ENCODE assay signal across 19 cellular contexts in the genomic region with DNA sequence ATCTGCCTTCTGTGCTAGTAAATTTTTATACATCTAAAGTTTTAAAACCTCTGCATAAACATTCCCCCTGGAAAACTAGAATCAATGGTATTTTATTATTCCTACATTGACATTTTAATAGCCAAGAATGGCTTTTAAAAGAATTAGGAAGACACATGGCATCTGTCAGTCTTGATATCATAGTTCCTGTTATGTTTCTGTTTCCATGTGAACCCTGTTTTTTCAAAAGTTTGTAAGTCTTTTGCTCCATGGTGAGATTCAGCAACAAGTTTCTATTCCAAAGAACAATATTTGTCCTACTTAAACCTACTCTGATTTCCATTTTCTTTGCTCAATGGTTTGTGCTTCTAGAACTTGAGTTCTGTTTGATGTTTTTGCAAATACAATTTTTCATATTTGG.
"Had no signal": no experiment of that assay in that cellular context is flagged by ENCODE, and none has a peak within 500 bp of the region (broad histone marks: within the 10 kb centered on the region; RNA-seq: fewer than 3 reads in every experiment).

No MANE protein-coding gene starts in this region.

- H3K4me3 ChIP-seq: lower lobe of right lung, prostate gland, right atrium auricular region, stomach, testis had no signal

- DNase-seq: activated CD4-positive, alpha-beta memory T cell treated with anti-CD3 and anti-CD28 coated beads for 36 hours; activated CD4-positive, alpha-beta T cell treated with anti-CD3 and anti-CD28 coated beads for 36 hours; activated CD8-positive, alpha-beta memory T cell treated with anti-CD3 and anti-CD28 coated beads, Interleukin-2, amount 10 ng/mL, durations not matched to agents 7 days and 5 days; activated naive CD4-positive, alpha-beta T cell treated with Interleukin-2 at 50 U/mL for 16 hours; activated naive CD8-positive, alpha-beta T cell treated with anti-CD3 and anti-CD28 coated beads, Interleukin-2, amount 10 ng/mL, durations not matched to agents 7 days and 5 days; amygdala; endodermal cell; lower lobe of right lung; midbrain; occipital lobe; stimulated activated CD4-positive, alpha-beta T cell treated with anti-CD3 and anti-CD28 coated beads, Interleukin-15, amount 100 ng/mL, for 24 hours; stimulated activated CD4-positive, alpha-beta T cell treated with anti-CD3 and anti-CD28 coated beads, Interleukin-2, amount 100 ng/mL, for 48 hours; stomach; testis; WERI-Rb-1 had no signal

- H3K9me3 ChIP-seq: lower lobe of right lung, prostate gland, right atrium auricular region, stomach, testis had no signal

- H3K27me3 ChIP-seq: right atrium auricular region, stomach, testis had no signal

- FAIRE-seq: frontal cortex, keratinocyte had no signal

- ATAC-seq: activated CD4-positive, alpha-beta T cell treated with anti-CD3 and anti-CD28 coated beads for 36 hours; activated CD8-positive, alpha-beta memory T cell treated with anti-CD3 and anti-CD28 coated beads, Interleukin-2, amount 10 ng/mL, durations not matched to agents 7 days and 5 days; lower lobe of right lung had no signal

- H3K4me1 ChIP-seq: prostate gland, testis had no signal

- H3K27ac ChIP-seq: lower lobe of right lung, prostate gland, right atrium auricular region, stomach, testis, WERI-Rb-1 had no signal

- H3K36me3 ChIP-seq: lower lobe of right lung, prostate gland, right atrium auricular region, stomach, WERI-Rb-1 had no signal
